In the genomic region with DNA sequence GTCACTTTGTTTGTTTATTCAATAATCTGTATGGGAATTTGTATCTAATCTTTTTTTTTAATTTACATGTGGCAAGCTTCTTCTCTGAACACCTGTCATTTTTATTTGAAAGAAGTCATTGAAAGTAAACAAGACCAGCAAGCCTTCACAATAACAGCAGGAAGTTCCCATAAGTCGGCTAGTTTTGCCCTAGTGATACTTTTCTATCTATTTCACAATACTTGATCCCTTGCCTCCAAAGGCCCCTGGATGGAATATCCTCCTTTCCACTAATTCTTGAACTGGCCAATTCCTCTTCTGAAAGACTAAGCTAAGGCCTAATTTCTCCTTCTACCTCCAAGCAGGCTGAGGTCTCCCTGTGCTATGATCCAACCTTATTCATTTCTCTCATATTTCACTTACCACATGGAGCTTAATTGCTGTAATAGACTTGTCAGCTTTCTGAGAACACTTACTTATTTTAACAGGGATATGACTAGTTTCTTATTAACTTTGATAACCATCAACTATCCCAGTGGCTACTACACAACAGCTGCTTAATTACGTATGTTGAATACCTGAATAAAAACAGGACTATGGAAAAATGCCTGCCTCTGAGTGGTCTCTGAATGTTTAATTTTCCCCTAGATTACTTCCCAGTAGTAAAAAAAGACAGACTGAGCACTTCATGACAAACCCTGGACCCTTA, we compare ENCODE assay signal across 16 cellular contexts.
"Had no signal": no experiment of that assay in that cellular context is flagged by ENCODE, and none has a peak within 500 bp of the region (broad histone marks: within the 10 kb centered on the region; RNA-seq: fewer than 3 reads in every experiment).

No MANE protein-coding gene starts in this region.

- DNase-seq: activated CD4-positive, alpha-beta T cell treated with anti-CD3 and anti-CD28 coated beads, Interleukin-2, amount 10 ng/mL, durations not matched to agents 7 days and 5 days; activated CD8-positive, alpha-beta memory T cell treated with anti-CD3 and anti-CD28 coated beads, Interleukin-2, amount 50 U/mL, for 48 hours; activated naive CD8-positive, alpha-beta T cell treated with anti-CD3 and anti-CD28 coated beads, Interleukin-2, amount 10 ng/mL, durations not matched to agents 7 days and 5 days; anterior cingulate cortex; cerebellar nuclear complex; effector CD8-positive, alpha-beta T cell; gastrocnemius medialis; heart left ventricle; left ventricle myocardium inferior; naive thymus-derived CD8-positive, alpha-beta T cell; posterior cingulate gyrus; stimulated activated naive CD8-positive, alpha-beta T cell treated with anti-CD3 and anti-CD28 coated beads, Interleukin-15, Interleukin-2, amounts not matched to agents 100 U/mL and 50 U/mL, for 24 hours; trophoblast cell had no signal

- H3K4me3 ChIP-seq: gastrocnemius medialis, heart left ventricle, left ventricle myocardium inferior, right atrium auricular region, smooth muscle cell, suprapubic skin had no signal

- H3K27ac ChIP-seq: gastrocnemius medialis, heart left ventricle, left ventricle myocardium inferior, right atrium auricular region, suprapubic skin had no signal

- H3K27me3 ChIP-seq: gastrocnemius medialis, heart left ventricle, right atrium auricular region, suprapubic skin had no signal

- ATAC-seq: gastrocnemius medialis; heart left ventricle; naive thymus-derived CD8-positive, alpha-beta T cell; stimulated activated naive CD8-positive, alpha-beta T cell treated with anti-CD3 and anti-CD28 coated beads, Interleukin-15, Interleukin-2, amounts not matched to agents 100 U/mL and 50 U/mL, for 24 hours had no signal

- H3K9me3 ChIP-seq: gastrocnemius medialis, heart left ventricle, left ventricle myocardium inferior, right atrium auricular region, suprapubic skin had no signal

- H3K4me1 ChIP-seq: gastrocnemius medialis, heart left ventricle, left ventricle myocardium inferior, right atrium auricular region, suprapubic skin had no signal

- H3K4me2 ChIP-seq: smooth muscle cell had no signal

- H3K36me3 ChIP-seq: gastrocnemius medialis, heart left ventricle, left ventricle myocardium inferior, right atrium auricular region, suprapubic skin had no signal
